In genomic region chr16:48408688-48409087, GRCh38 we compare ENCODE assay signal across 12 cellular contexts.
DNase-seq lines count a peak whose midpoint lies in the region; ATAC-seq and TF ChIP-seq lines count a peak whose summit lies in the region.
"Had no signal": no experiment of that assay in that cellular context is flagged by ENCODE, and none has a peak within 500 bp of the region (broad histone marks: within the 10 kb centered on the region; RNA-seq: fewer than 3 reads in every experiment).

No MANE protein-coding gene starts in this region.

- TF ChIP-seq CTCF in epithelial cell of esophagus (IDR thresholded peaks at IDR 0.05; ENCODE audit: insufficient read depth, low read depth, low read length, missing control alignments): no peak

- no peak for ATAC-seq in GM19455 (IDR thresholded peaks at IDR 0.05; ENCODE audit: unreplicated experiment)
- ATAC-seq in HG03460 (IDR thresholded peaks at IDR 0.05; ENCODE audit: unreplicated experiment): no peak

- DNase-seq in EL: peak; percentile 76
- DNase-seq in OCI-M1 (lab: John Stamatoyannopoulos, UW): peak; percentile 16
- peak; percentile 44 for DNase-seq in epithelial cell of esophagus (ENCODE audit: low read depth)
- DNase-seq in non-pigmented ciliary epithelial cell (ENCODE audit: low read depth): peak; percentile 67
- DNase-seq in erythroblast (lab: John Stamatoyannopoulos, UW): no peak
- no peak for DNase-seq in DMS53 (lab: John Stamatoyannopoulos, UW)
- DNase-seq: activated CD8-positive, alpha-beta memory T cell treated with anti-CD3 and anti-CD28 coated beads, Interleukin-2, amount 50 U/mL, for 48 hours; COR-L47; NCI-H2029; stimulated activated CD4-positive, alpha-beta T cell treated with anti-CD3 and anti-CD28 coated beads, Interleukin-4, amount 100 ng/mL, for 4 hours had no signal

- H3K4me3 ChIP-seq in epithelial cell of esophagus (ENCODE audit: low read length): no peak overlapping the region

- no peak for TF ChIP-seq POLR2A in erythroblast (IDR thresholded peaks at IDR 0.05; ENCODE audit: low read length)

Comparison
In these comparisons a context has a peak if more than half of its experiments do, and no peak if none do; other contexts are left out.
1. DNase-seq: peak in EL (single experiment), OCI-M1 (single experiment), epithelial cell of esophagus (single experiment) and non-pigmented ciliary epithelial cell (single experiment); none in erythroblast (0 of 2) and DMS53 (single experiment).